In the genomic region with DNA sequence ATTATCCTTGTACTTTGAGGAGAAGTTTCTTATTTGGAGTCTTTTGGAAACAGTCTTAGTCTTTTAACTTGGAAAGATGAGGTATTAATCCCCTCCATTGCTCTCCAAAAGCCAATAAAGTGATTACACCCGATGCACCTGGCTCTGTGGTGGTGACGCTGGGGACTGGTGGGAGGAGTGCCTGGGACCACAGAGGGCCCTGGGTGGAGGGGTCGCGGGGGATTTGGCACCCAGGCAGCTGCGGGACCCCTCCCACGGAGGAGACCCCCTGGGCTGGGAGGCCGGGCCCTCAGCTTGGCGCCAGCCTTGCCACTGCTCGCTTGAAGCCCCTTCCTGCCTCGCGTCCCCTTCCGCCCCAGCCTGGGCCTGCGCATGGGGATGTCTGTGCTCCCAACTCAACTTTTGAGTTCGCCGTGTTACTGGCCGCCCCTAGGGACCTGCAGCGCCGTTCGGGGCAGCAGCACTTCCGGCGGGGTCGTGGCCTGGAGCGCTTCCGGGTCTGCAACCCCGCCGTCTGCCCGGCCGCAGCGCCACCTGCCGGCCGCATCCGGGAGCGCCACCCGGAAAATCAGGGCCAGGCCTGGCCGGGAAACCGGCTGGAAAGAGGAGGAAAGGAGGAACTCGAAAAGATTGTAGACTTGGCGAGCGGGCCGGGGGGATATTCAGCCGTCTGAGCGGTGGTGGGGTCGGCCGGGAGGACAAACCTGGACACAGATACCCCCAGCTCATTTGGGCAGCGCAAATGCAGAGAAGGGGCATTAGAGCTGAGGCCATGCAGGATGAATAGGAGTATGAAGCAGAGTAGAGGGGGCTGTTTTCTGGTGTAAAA, we compare ENCODE assay signal across 7 cellular contexts. TPM values are rescaled to one million over a fixed set of nuclear protein-coding genes. Genes with fewer than 3 reads are reported as not detected.
DNase-seq lines count a peak whose midpoint lies in the region; TF ChIP-seq lines count a peak whose summit lies in the region.

No MANE protein-coding gene starts in this region.

- TF ChIP-seq CTCF in GM13977 (IDR thresholded peaks at IDR 0.05; ENCODE audit: extremely low read depth, insufficient read depth, missing control alignments): peak; percentile 96
- peak; percentile 99 for TF ChIP-seq CTCF in glutamatergic neuron (IDR thresholded peaks at IDR 0.05; ENCODE audit: partially characterized antibody, unreplicated experiment)
- peak; percentile 96 to 99 (median 96) for TF ChIP-seq CTCF in ovary (IDR thresholded peaks at IDR 0.05)

- peak overlapping the region; percentile 44 for H3K4me3 ChIP-seq in Jurkat, Clone E6-1 (ENCODE audit: low read length)
- 0 out of 2 replicates have a peak overlapping the region, but pooled peaks have one; percentile 6 for H3K4me3 ChIP-seq in SJSA1
- peak overlapping the region; percentile 17 for H3K4me3 ChIP-seq in ovary

- CTCF ChIA-PET in activated naive CD4-positive, alpha-beta T cell treated with anti-CD3 and anti-CD28 coated beads for 36 hours (lab: Charles Lee): interaction anchor here (0.7 to 2.0 kb wide), 9 partner anchors 12 to 245 kb away, joined by 3 to 16 read pairs (median 3); partner anchors contain the start of gene PLEKHJ1

- peak overlapping the region; percentile 68 for H3K4me3 Mint-ChIP-seq in activated naive CD4-positive, alpha-beta T cell treated with anti-CD3 and anti-CD28 coated beads for 36 hours
- H3K4me3 Mint-ChIP-seq in glutamatergic neuron (ENCODE audit: unreplicated experiment): peak overlapping the region; percentile 80

- H3K4me1 ChIP-seq in SJSA1 (replicated peaks) (peaks cover 25% of the 10 kb centered on the region), ovary (ENCODE audit: insufficient read depth) (peaks cover 20% of the 10 kb centered on the region)

- H3K27ac ChIP-seq in SJSA1 (no peak overlapping the region), ovary (peak overlapping the region; percentile 28 to 35)

- peak; percentile 97 for DNase-seq in GM13977 (ENCODE audit: low spot score)
- peak; percentile 89 for DNase-seq in Jurkat, Clone E6-1 (ENCODE audit: low read depth, low spot score)
- DNase-seq in SJSA1 (ENCODE audit: low read depth in 1 of 2, low spot score in 2 of 2): peak; percentile 62 to 84
- DNase-seq in activated naive CD4-positive, alpha-beta T cell treated with anti-CD3 and anti-CD28 coated beads for 36 hours: peak; percentile 85
- peak; percentile 92 for DNase-seq in glutamatergic neuron
- peak; percentile 65 to 87 (median 75) for DNase-seq in ovary
- peak; percentile 76 for DNase-seq in ureter (ENCODE audit: low spot score)

- H3K36me3 ChIP-seq in SJSA1: peaks cover 79% of the 10 kb centered on the region
- H3K36me3 ChIP-seq in ovary: no peaks in the 10 kb centered on the region

- peaks cover 40% of the 10 kb centered on the region for H3K36me3 Mint-ChIP-seq in activated naive CD4-positive, alpha-beta T cell treated with anti-CD3 and anti-CD28 coated beads for 36 hours (ENCODE audit: low read depth)
- no peaks in the 10 kb centered on the region for H3K36me3 Mint-ChIP-seq in glutamatergic neuron (ENCODE audit: unreplicated experiment)

- H3K9me3 ChIP-seq in SJSA1 (replicated peaks): no peaks in the 10 kb centered on the region
- no peaks in the 10 kb centered on the region for H3K9me3 ChIP-seq in ovary

- intact Hi-C loops in activated naive CD4-positive, alpha-beta T cell treated with anti-CD3 and anti-CD28 coated beads for 36 hours (cut with micrococcal nuclease): loop anchor here (1.0 to 2.0 kb wide), 3 partner anchors 21 to 117 kb away; partner anchors contain the start of genes PLEKHJ1 and SF3A2
- intact Hi-C loops in ovary (cut with DNase I): loop anchor here (2.0 to 10.0 kb wide), 8 partner anchors 36 to 341 kb away; partner anchors contain the start of genes PLEKHJ1 (in 3 of the 4), SF3A2 (in 3 of the 4), DOT1L (in 2 of the 4) and AP3D1 (in 1 of the 4)

- H3K27ac Mint-ChIP-seq in activated naive CD4-positive, alpha-beta T cell treated with anti-CD3 and anti-CD28 coated beads for 36 hours: peak overlapping the region; percentile 88
- peak overlapping the region; percentile 79 for H3K27ac Mint-ChIP-seq in glutamatergic neuron (ENCODE audit: unreplicated experiment)

- TF ChIP-seq POLR2A in ovary (IDR thresholded peaks at IDR 0.05): no peak

- H3K27me3 ChIP-seq in SJSA1 (replicated peaks): no peaks in the 10 kb centered on the region
- no peaks in the 10 kb centered on the region for H3K27me3 ChIP-seq in ovary

- in situ Hi-C loops in GM13977 (cut with MboI; ENCODE audit: low pct_unique_long_range_greater_than_20kb, low sequenced_read_pairs, unreplicated experiment): loop anchor here (25.0 kb wide), 1 partner anchor 339 kb away; no protein-coding TSS in a partner anchor

- TF ChIP-seq EP300 in ovary (IDR thresholded peaks at IDR 0.05): no peak

- H3K27me3 Mint-ChIP-seq in activated naive CD4-positive, alpha-beta T cell treated with anti-CD3 and anti-CD28 coated beads for 36 hours (ENCODE audit: low read depth): no peaks in the 10 kb centered on the region
- peaks cover 11% of the 10 kb centered on the region for H3K27me3 Mint-ChIP-seq in glutamatergic neuron (ENCODE audit: unreplicated experiment)

- peaks cover 34% of the 10 kb centered on the region for H3K4me1 Mint-ChIP-seq in activated naive CD4-positive, alpha-beta T cell treated with anti-CD3 and anti-CD28 coated beads for 36 hours (ENCODE audit: low read depth)
- H3K4me1 Mint-ChIP-seq in glutamatergic neuron (ENCODE audit: low read depth, unreplicated experiment): peaks cover 13% of the 10 kb centered on the region

- no peaks in the 10 kb centered on the region for H3K9me3 Mint-ChIP-seq in activated naive CD4-positive, alpha-beta T cell treated with anti-CD3 and anti-CD28 coated beads for 36 hours
- H3K9me3 Mint-ChIP-seq in glutamatergic neuron (ENCODE audit: unreplicated experiment): peaks cover 26% of the 10 kb centered on the region

- WGBS in ovary, 3 donors: 10 to 20% (median 17%) methylated on average over 36 to 45 of the region's 45 CpGs

RNA-seq across cellular contexts. Expression of gene PEAK3, which starts 8.4 kb away (rescaled TPM):
- not detected for polyA plus RNA-seq in Jurkat, Clone E6-1 (2012; ENCODE audit: insufficient read depth, insufficient read length)
- not detected in 2 replicates for total RNA-seq in SJSA1 (2014; rRNA removed; shearing (Covaris generic))
- not detected for total RNA-seq in activated naive CD4-positive, alpha-beta T cell treated with anti-CD3 and anti-CD28 coated beads for 36 hours
- not detected for total RNA-seq in glutamatergic neuron (ENCODE audit: unreplicated experiment)
- total RNA-seq in ovary: under 1 TPM in 5 of 7 donors, not detected in 2; 0.11 to 0.62 (median 0.35) TPM
- under 1 TPM in 1 of 2 donors, not detected in 1; 0.10 TPM for polyA plus RNA-seq in ovary
- 0.99 TPM for total RNA-seq in ureter

RNA-seq across cellular contexts. Expression of gene JSRP1, which starts 17.4 kb away (rescaled TPM):
- not detected for polyA plus RNA-seq in Jurkat, Clone E6-1 (2012; ENCODE audit: insufficient read depth, insufficient read length)
- not detected in 2 replicates for total RNA-seq in SJSA1 (2014; rRNA removed; shearing (Covaris generic))
- under 1 TPM; 0.55 to 0.81 TPM for total RNA-seq in activated naive CD4-positive, alpha-beta T cell treated with anti-CD3 and anti-CD28 coated beads for 36 hours
- total RNA-seq in glutamatergic neuron (ENCODE audit: unreplicated experiment) (not detected), ovary (under 1 TPM in 4 of 7 donors, not detected in 3; 0.30 to 0.92 (median 0.41) TPM), ureter (0.49 TPM)
- under 1 TPM in 1 of 2 donors, not detected in 1; 0.31 TPM for polyA plus RNA-seq in ovary

RNA-seq across cellular contexts. Expression of gene AMH, which starts 24.4 kb away (rescaled TPM):
- 17.0 TPM for polyA plus RNA-seq in Jurkat, Clone E6-1 (2012; ENCODE audit: insufficient read depth, insufficient read length)
- total RNA-seq in SJSA1 (2014; rRNA removed; shearing (Covaris generic)): 0.58 TPM in 1 of 2 replicates, not detected in the other
- 1 to 10 TPM; 2.6 to 4.0 TPM for total RNA-seq in activated naive CD4-positive, alpha-beta T cell treated with anti-CD3 and anti-CD28 coated beads for 36 hours
- total RNA-seq in glutamatergic neuron (ENCODE audit: unreplicated experiment) (11.0 TPM), ovary (1 to 10 TPM in 6 of 7 donors, under 1 TPM in 1; 0.80 to 3.9 (median 1.3) TPM), ureter (1.3 TPM)
- 10 to 100 TPM in 1 of 2 donors, not detected in 1; 12.0 TPM for polyA plus RNA-seq in ovary

RNA-seq across cellular contexts. Expression of gene LINGO3, which starts 34.4 kb away (rescaled TPM):
- polyA plus RNA-seq in Jurkat, Clone E6-1 (2012; ENCODE audit: insufficient read depth, insufficient read length): not detected
- total RNA-seq in SJSA1 (2014; rRNA removed; shearing (Covaris generic)): not detected in 2 replicates
- not detected for total RNA-seq in activated naive CD4-positive, alpha-beta T cell treated with anti-CD3 and anti-CD28 coated beads for 36 hours
- total RNA-seq in glutamatergic neuron (ENCODE audit: unreplicated experiment) (0.25 TPM), ovary (not detected), ureter (not detected)
- not detected for polyA plus RNA-seq in ovary

RNA-seq across cellular contexts. Expression of gene SF3A2, which starts 36.9 kb away (rescaled TPM):
- polyA plus RNA-seq in Jurkat, Clone E6-1 (2012; ENCODE audit: insufficient read depth, insufficient read length): 178 TPM
- total RNA-seq in SJSA1 (2014; rRNA removed; shearing (Covaris generic)): 13.8 and 44.9 TPM in 2 replicates
- total RNA-seq in activated naive CD4-positive, alpha-beta T cell treated with anti-CD3 and anti-CD28 coated beads for 36 hours: 100 to 1,000 TPM; 154 to 158 TPM
- total RNA-seq in glutamatergic neuron (ENCODE audit: unreplicated experiment): 101 TPM
- 100 to 1,000 TPM in 3 of 7 donors, 10 to 100 TPM in 4; 33.0 to 137 (median 89.8) TPM for total RNA-seq in ovary
- polyA plus RNA-seq in ovary: 10 to 100 TPM; 13.7 to 95.7 TPM
- total RNA-seq in ureter: 65.8 TPM
